ENCODE assay signal across 1 cellular context in the genomic region with DNA sequence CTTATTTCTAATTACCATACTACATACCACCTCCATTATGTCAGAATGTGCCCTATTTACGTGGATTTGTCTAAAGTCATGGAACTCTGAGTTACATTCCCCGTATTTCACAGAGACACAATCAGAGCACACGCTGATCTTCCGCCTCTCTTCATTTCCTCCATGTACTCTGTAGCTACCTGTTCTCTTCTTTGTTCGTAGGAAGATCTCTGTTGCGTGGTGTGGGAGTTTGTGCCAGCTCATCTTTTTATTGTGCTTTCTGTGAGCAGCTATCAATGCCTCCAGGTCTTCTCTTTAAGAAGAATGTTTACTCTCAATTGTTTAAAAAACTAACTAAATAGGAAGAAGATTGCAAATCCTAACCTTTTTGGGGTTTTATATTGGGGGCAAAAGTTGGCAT.
TF ChIP-seq lines count a peak whose summit lies in the region.

No MANE protein-coding gene starts in this region.

TF ChIP-seq in IMR-90, 13 proteins besides CTCF, POLR2A, EP300 and RAD21 (continued from another document):
- TF ChIP-seq MXI1 (IDR thresholded peaks at IDR 0.05; ENCODE audit: borderline replicate concordance, low read depth, low read length) = no peak
- no peak for TF ChIP-seq MAZ (IDR thresholded peaks at IDR 0.05; ENCODE audit: borderline replicate concordance, low read depth, low read length)
- no peak for TF ChIP-seq CEBPB (IDR thresholded peaks at IDR 0.05; ENCODE audit: low read depth, low read length)
- TF ChIP-seq, protein P1, sequence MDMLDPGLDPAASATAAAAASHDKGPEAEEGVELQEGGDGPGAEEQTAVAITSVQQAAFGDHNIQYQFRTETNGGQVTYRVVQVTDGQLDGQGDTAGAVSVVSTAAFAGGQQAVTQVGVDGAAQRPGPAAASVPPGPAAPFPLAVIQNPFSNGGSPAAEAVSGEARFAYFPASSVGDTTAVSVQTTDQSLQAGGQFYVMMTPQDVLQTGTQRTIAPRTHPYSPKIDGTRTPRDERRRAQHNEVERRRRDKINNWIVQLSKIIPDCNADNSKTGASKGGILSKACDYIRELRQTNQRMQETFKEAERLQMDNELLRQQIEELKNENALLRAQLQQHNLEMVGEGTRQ (IDR thresholded peaks at IDR 0.05; ENCODE audit: low read depth, low read length) = no peak
- TF ChIP-seq, protein P2, sequence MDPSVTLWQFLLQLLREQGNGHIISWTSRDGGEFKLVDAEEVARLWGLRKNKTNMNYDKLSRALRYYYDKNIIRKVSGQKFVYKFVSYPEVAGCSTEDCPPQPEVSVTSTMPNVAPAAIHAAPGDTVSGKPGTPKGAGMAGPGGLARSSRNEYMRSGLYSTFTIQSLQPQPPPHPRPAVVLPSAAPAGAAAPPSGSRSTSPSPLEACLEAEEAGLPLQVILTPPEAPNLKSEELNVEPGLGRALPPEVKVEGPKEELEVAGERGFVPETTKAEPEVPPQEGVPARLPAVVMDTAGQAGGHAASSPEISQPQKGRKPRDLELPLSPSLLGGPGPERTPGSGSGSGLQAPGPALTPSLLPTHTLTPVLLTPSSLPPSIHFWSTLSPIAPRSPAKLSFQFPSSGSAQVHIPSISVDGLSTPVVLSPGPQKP (IDR thresholded peaks at IDR 0.05; ENCODE audit: borderline replicate concordance, low read depth, low read length) = no peak
- TF ChIP-seq NFE2L2 (IDR thresholded peaks at IDR 0.05; ENCODE audit: low read depth, low read length) = no peak
- TF ChIP-seq FOS (IDR thresholded peaks at IDR 0.05; ENCODE audit: low read depth, low read length) = no peak
- TF ChIP-seq BHLHE40 (IDR thresholded peaks at IDR 0.05; ENCODE audit: low read depth, low read length) = no peak
- TF ChIP-seq MAFK (IDR thresholded peaks at IDR 0.05; ENCODE audit: low read depth, low read length) = no peak
- no peak for TF ChIP-seq RFX5 (IDR thresholded peaks at IDR 0.05; ENCODE audit: low read depth, low read length)
- TF ChIP-seq SMC3 (IDR thresholded peaks at IDR 0.05; ENCODE audit: low read depth, low read length) = no peak
- TF ChIP-seq CHD1 (IDR thresholded peaks at IDR 0.05; ENCODE audit: low read depth, low read length) = no peak
